Comparison of ENCODE assay signal across 1 cellular context in the genomic region with DNA sequence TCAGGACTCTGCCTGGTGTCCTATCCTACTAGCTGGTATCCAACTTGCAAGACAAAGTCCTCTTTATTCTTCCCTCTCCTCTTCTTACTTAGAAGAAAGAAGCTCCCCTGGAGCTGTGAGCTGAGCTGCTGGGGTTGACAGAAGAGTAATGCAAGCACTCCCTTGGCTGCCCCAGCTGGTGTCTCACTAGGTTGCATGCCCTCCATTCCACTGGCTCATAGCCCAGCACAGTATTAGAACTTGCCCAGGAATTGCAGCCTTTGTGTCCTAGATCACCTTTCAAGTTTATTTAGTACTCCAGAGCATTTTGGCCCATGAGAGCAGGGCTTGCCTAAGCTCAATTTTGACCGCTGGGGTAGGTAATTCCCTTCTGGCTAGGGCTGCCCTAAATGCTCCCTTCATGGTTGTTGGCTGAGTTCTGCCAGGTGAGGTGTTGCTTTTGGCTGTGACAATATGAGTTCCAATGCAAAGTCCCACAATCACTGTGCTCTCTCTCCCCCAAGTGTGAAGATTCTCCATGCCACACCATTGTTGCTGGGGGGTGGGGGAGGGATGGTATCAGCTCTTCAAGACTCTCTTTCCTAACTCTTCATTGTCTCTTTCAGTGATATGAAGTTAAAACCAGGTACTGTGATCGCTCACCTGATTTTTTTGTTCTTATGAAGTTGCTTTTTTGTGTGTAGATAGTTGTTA.
TF ChIP-seq lines count a peak whose summit lies in the region.

No MANE protein-coding gene starts in this region.

TF ChIP-seq in GM23338, 12 proteins besides CTCF, POLR2A, EP300 and RAD21 (continued from another document):
- TF ChIP-seq, protein P1, sequence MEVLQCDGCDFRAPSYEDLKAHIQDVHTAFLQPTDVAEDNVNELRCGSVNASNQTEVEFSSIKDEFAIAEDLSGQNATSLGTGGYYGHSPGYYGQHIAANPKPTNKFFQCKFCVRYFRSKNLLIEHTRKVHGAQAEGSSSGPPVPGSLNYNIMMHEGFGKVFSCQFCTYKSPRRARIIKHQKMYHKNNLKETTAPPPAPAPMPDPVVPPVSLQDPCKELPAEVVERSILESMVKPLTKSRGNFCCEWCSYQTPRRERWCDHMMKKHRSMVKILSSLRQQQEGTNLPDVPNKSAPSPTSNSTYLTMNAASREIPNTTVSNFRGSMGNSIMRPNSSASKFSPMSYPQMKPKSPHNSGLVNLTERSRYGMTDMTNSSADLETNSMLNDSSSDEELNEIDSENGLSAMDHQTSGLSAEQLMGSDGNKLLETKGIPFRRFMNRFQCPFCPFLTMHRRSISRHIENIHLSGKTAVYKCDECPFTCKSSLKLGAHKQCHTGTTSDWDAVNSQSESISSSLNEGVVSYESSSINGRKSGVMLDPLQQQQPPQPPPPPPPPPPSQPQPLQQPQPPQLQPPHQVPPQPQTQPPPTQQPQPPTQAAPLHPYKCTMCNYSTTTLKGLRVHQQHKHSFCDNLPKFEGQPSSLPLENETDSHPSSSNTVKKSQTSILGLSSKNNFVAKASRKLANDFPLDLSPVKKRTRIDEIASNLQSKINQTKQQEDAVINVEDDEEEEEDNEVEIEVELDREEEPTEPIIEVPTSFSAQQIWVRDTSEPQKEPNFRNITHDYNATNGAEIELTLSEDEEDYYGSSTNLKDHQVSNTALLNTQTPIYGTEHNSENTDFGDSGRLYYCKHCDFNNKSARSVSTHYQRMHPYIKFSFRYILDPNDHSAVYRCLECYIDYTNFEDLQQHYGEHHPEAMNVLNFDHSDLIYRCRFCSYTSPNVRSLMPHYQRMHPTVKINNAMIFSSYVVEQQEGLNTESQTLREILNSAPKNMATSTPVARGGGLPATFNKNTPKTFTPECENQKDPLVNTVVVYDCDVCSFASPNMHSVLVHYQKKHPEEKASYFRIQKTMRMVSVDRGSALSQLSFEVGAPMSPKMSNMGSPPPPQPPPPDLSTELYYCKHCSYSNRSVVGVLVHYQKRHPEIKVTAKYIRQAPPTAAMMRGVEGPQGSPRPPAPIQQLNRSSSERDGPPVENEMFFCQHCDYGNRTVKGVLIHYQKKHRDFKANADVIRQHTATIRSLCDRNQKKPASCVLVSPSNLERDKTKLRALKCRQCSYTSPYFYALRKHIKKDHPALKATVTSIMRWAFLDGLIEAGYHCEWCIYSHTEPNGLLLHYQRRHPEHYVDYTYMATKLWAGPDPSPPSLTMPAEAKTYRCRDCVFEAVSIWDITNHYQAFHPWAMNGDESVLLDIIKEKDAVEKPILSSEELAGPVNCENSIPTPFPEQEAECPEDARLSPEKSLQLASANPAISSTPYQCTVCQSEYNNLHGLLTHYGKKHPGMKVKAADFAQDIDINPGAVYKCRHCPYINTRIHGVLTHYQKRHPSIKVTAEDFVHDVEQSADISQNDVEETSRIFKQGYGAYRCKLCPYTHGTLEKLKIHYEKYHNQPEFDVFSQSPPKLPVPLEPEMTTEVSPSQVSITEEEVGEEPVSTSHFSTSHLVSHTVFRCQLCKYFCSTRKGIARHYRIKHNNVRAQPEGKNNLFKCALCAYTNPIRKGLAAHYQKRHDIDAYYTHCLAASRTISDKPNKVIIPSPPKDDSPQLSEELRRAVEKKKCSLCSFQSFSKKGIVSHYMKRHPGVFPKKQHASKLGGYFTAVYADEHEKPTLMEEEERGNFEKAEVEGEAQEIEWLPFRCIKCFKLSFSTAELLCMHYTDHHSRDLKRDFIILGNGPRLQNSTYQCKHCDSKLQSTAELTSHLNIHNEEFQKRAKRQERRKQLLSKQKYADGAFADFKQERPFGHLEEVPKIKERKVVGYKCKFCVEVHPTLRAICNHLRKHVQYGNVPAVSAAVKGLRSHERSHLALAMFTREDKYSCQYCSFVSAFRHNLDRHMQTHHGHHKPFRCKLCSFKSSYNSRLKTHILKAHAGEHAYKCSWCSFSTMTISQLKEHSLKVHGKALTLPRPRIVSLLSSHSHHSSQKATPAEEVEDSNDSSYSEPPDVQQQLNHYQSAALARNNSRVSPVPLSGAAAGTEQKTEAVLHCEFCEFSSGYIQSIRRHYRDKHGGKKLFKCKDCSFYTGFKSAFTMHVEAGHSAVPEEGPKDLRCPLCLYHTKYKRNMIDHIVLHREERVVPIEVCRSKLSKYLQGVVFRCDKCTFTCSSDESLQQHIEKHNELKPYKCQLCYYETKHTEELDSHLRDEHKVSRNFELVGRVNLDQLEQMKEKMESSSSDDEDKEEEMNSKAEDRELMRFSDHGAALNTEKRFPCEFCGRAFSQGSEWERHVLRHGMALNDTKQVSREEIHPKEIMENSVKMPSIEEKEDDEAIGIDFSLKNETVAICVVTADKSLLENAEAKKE (CRISPR knock-in tag; IDR thresholded peaks at IDR 0.05) = no peak
- TF ChIP-seq NANOG (IDR thresholded peaks at IDR 0.05; ENCODE audit: borderline replicate concordance) (no peak), POLR2AphosphoS5 (IDR thresholded peaks at IDR 0.05; ENCODE audit: low read depth) (no peak)
